8 cellular contexts compared by ENCODE assay signal in the genomic region with DNA sequence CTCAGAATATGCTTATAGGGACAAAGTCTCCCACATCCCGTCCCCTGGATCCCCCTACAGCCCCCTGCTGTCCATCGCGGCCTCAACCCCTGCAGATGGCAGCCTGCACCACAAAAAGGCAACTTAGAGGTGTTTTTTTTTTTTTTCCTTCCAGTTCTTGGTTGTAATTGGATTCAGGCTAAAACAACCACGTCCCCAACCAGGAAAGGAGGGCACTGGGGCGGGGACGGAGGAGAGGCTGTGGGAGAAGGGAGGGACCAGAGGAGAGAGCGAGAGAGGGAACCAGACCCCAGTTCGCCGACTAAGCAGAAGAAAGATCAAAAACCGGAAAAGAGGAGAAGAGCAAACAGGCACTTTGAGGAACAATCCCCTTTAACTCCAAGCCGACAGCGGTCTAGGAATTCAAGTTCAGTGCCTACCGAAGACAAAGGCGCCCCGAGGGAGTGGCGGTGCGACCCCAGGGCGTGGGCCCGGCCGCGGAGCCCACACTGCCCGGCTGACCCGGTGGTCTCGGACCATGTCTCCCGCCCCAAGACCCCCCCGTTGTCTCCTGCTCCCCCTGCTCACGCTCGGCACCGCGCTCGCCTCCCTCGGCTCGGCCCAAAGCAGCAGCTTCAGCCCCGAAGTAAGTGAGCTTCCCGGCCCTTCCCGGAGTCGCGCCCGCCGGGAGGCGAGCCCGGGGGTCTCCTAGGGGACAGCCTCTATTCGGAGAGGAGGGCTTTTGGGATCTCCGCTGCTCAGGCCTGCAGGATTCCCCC. TPM values are rescaled to one million over a fixed set of nuclear protein-coding genes. Genes with fewer than 3 reads are reported as not detected.
DNase-seq lines count a peak whose midpoint lies in the region; ATAC-seq and TF ChIP-seq lines count a peak whose summit lies in the region.

TSS of gene MMP14 (plus strand) at position 285 of the 758 bp plus-strand sequence. CDS start at position 518, 233 bp downstream.

- no peak for DNase-seq in stimulated activated naive CD8-positive, alpha-beta T cell treated with anti-CD3 and anti-CD28 coated beads, Interleukin-15, Interleukin-2, amounts not matched to agents 100 U/mL and 50 U/mL, for 24 hours
- DNase-seq in activated naive CD8-positive, alpha-beta T cell treated with anti-CD3 and anti-CD28 coated beads for 36 hours = no peak
- DNase-seq in glutamatergic neuron (peak; percentile 66), omental fat pad (ENCODE audit: low spot score) (no peak), NCI-H526 treated with DMSO at 0.1 percent for 48 hours (lab: John Stamatoyannopoulos, UW) (no peak), activated gamma-delta T cell (lab: John Stamatoyannopoulos, UW) (no peak), cortex of kidney (lab: John Stamatoyannopoulos, UW) (no peak)

- TF ChIP-seq CTCF in glutamatergic neuron (IDR thresholded peaks at IDR 0.05; ENCODE audit: partially characterized antibody, unreplicated experiment) = no peak
- TF ChIP-seq CTCF in omental fat pad (IDR thresholded peaks at IDR 0.05) = no peak

- peaks cover 32% of the 10 kb centered on the region for H3K36me3 Mint-ChIP-seq in stimulated activated naive CD8-positive, alpha-beta T cell treated with anti-CD3 and anti-CD28 coated beads, Interleukin-15, Interleukin-2, amounts not matched to agents 100 ng/mL and 50 ng/mL, for 24 hours (ENCODE audit: low read depth)
- peaks cover 17% of the 10 kb centered on the region for H3K36me3 Mint-ChIP-seq in activated naive CD8-positive, alpha-beta T cell treated with anti-CD3 and anti-CD28 coated beads for 36 hours
- no peaks in the 10 kb centered on the region for H3K36me3 Mint-ChIP-seq in glutamatergic neuron (ENCODE audit: unreplicated experiment)

- peak within 1 kb of the TSS; percentile 5 for H3K27ac Mint-ChIP-seq in stimulated activated naive CD8-positive, alpha-beta T cell treated with anti-CD3 and anti-CD28 coated beads, Interleukin-15, Interleukin-2, amounts not matched to agents 100 ng/mL and 50 ng/mL, for 24 hours
- H3K27ac Mint-ChIP-seq in activated naive CD8-positive, alpha-beta T cell treated with anti-CD3 and anti-CD28 coated beads for 36 hours = peak within 1 kb of the TSS; percentile 73
- peak within 1 kb of the TSS; percentile 98 for H3K27ac Mint-ChIP-seq in glutamatergic neuron (ENCODE audit: unreplicated experiment)

- no peak for ATAC-seq in stimulated activated naive CD8-positive, alpha-beta T cell treated with anti-CD3 and anti-CD28 coated beads, Interleukin-15, Interleukin-2, amounts not matched to agents 100 U/mL and 50 U/mL, for 24 hours
- ATAC-seq in omental fat pad (ENCODE audit: low FRiP score) = peak; percentile 62

- H3K9me3 Mint-ChIP-seq in stimulated activated naive CD8-positive, alpha-beta T cell treated with anti-CD3 and anti-CD28 coated beads, Interleukin-15, Interleukin-2, amounts not matched to agents 100 ng/mL and 50 ng/mL, for 24 hours = no peaks in the 10 kb centered on the region
- H3K9me3 Mint-ChIP-seq in activated naive CD8-positive, alpha-beta T cell treated with anti-CD3 and anti-CD28 coated beads for 36 hours = no peaks in the 10 kb centered on the region
- peaks cover 15% of the 10 kb centered on the region for H3K9me3 Mint-ChIP-seq in glutamatergic neuron (ENCODE audit: unreplicated experiment)

- peak within 1 kb of the TSS; percentile 72 for H3K4me3 Mint-ChIP-seq in stimulated activated naive CD8-positive, alpha-beta T cell treated with anti-CD3 and anti-CD28 coated beads, Interleukin-15, Interleukin-2, amounts not matched to agents 100 ng/mL and 50 ng/mL, for 24 hours
- H3K4me3 Mint-ChIP-seq in activated naive CD8-positive, alpha-beta T cell treated with anti-CD3 and anti-CD28 coated beads for 36 hours = peak within 1 kb of the TSS; percentile 80
- H3K4me3 Mint-ChIP-seq in glutamatergic neuron (ENCODE audit: unreplicated experiment) = peak within 1 kb of the TSS; percentile 97

- H3K4me1 Mint-ChIP-seq in stimulated activated naive CD8-positive, alpha-beta T cell treated with anti-CD3 and anti-CD28 coated beads, Interleukin-15, Interleukin-2, amounts not matched to agents 100 ng/mL and 50 ng/mL, for 24 hours (ENCODE audit: low read depth) = peaks cover 30% of the 10 kb centered on the region
- H3K4me1 Mint-ChIP-seq in activated naive CD8-positive, alpha-beta T cell treated with anti-CD3 and anti-CD28 coated beads for 36 hours = peaks cover 27% of the 10 kb centered on the region
- H3K4me1 Mint-ChIP-seq in glutamatergic neuron (ENCODE audit: low read depth, unreplicated experiment) = peaks cover 14% of the 10 kb centered on the region

- peaks cover 13% of the 10 kb centered on the region for H3K27me3 Mint-ChIP-seq in stimulated activated naive CD8-positive, alpha-beta T cell treated with anti-CD3 and anti-CD28 coated beads, Interleukin-15, Interleukin-2, amounts not matched to agents 100 ng/mL and 50 ng/mL, for 24 hours
- H3K27me3 Mint-ChIP-seq in activated naive CD8-positive, alpha-beta T cell treated with anti-CD3 and anti-CD28 coated beads for 36 hours = peaks cover 5% of the 10 kb centered on the region
- peaks cover 10% of the 10 kb centered on the region for H3K27me3 Mint-ChIP-seq in glutamatergic neuron (ENCODE audit: unreplicated experiment)

RNA-seq across cellular contexts. Expression of gene MMP14, which starts in this region (rescaled TPM):
- 1 to 10 TPM; 1.1 to 1.8 TPM for total RNA-seq in activated naive CD8-positive, alpha-beta T cell treated with anti-CD3 and anti-CD28 coated beads for 36 hours
- 162 TPM for total RNA-seq in glutamatergic neuron (ENCODE audit: unreplicated experiment)
- total RNA-seq in omental fat pad = 100 to 1,000 TPM; 108 to 208 (median 166) TPM

Comparison
In these comparisons a context has a peak if more than half of its experiments do, and no peak if none do; other contexts are left out.
1. RNA of gene MMP14 (total RNA-seq): 108 to 208 TPM in omental fat pad and 162 TPM in glutamatergic neuron (single experiment); 1.1 to 1.8 TPM in activated naive CD8-positive, alpha-beta T cell treated with anti-CD3 and anti-CD28 coated beads for 36 hours; every median in the first group is over 10 times any median in the second.
2. H3K27ac Mint-ChIP-seq: peak in every context shown above with its lines; median percentile 98 in glutamatergic neuron; 73 in activated naive CD8-positive, alpha-beta T cell treated with anti-CD3 and anti-CD28 coated beads for 36 hours; 5 in stimulated activated naive CD8-positive, alpha-beta T cell treated with anti-CD3 and anti-CD28 coated beads, Interleukin-15, Interleukin-2, amounts not matched to agents 100 ng/mL and 50 ng/mL, for 24 hours.
3. Peak in every context shown above with its lines, with median percentiles within 50 percentile points of each other: H3K4me3 Mint-ChIP-seq.